9 cellular contexts compared by ENCODE assay signal in genomic region chr6:161029195-161029809, GRCh38. TPM values are rescaled to one million over a fixed set of nuclear protein-coding genes. Genes with fewer than 3 reads are reported as not detected.
DNase-seq lines count a peak whose midpoint lies in the region; ATAC-seq and TF ChIP-seq lines count a peak whose summit lies in the region.
"Had no signal": no experiment of that assay in that cellular context is flagged by ENCODE, and none has a peak within 500 bp of the region (broad histone marks: within the 10 kb centered on the region; RNA-seq: fewer than 3 reads in every experiment).

No MANE protein-coding gene starts in this region.

- peaks cover 22% of the 10 kb centered on the region for H3K4me1 ChIP-seq in Karpas-422 (ENCODE audit: low read length)

- intact Hi-C loops in Right ventricle myocardium superior (cut with DNase I) = no loop called here

- CTCF ChIA-PET in GM10248 (lab: Yijun Ruan, JAX) = interaction anchor here (0.6 to 3.6 kb wide), 11 partner anchors 9 to 342 kb away, joined by 3 to 23 read pairs (median 4); no protein-coding TSS in a partner anchor

- peak overlapping the region; percentile 49 for H3K4me2 ChIP-seq in Karpas-422 (ENCODE audit: low read depth, low read length, poor library complexity, severe bottlenecking)

- H3K9me2 ChIP-seq in Karpas-422 (replicated peaks; ENCODE audit: insufficient read depth, low read length) = no peaks in the 10 kb centered on the region

- H3K9ac ChIP-seq in Karpas-422 (ENCODE audit: low read length) = no peak overlapping the region

- no peaks in the 10 kb centered on the region for H3K9me3 ChIP-seq in Karpas-422 (ENCODE audit: low read length)
- H3K9me3 ChIP-seq: upper lobe of left lung had no signal

- H4K20me1 ChIP-seq in Karpas-422 (ENCODE audit: insufficient read depth, low read depth, low read length) = peaks cover 47% of the 10 kb centered on the region

- peak; percentile 82 for ATAC-seq in GM21619 (IDR thresholded peaks at IDR 0.05; ENCODE audit: unreplicated experiment)
- ATAC-seq in Right ventricle myocardium superior (ENCODE audit: poor library complexity) = no peak

- no peaks in the 10 kb centered on the region for H3K27me3 ChIP-seq in Karpas-422 (ENCODE audit: low read length)
- H3K27me3 ChIP-seq: upper lobe of left lung had no signal

- no peak overlapping the region for H3K27ac ChIP-seq in Karpas-422 (ENCODE audit: low read length)
- H3K27ac ChIP-seq: upper lobe of left lung had no signal

- H3K4me3 ChIP-seq in Karpas-422 (ENCODE audit: low read length) (no peak overlapping the region), foreskin fibroblast (ENCODE audit: low read depth in 1 of 2, low read length in 2 of 2) (no peak overlapping the region)
- H3K4me3 ChIP-seq: upper lobe of left lung had no signal

- H2AFZ ChIP-seq in Karpas-422 (ENCODE audit: low read length) = no peak overlapping the region

- no peaks in the 10 kb centered on the region for H3K36me3 ChIP-seq in Karpas-422 (ENCODE audit: insufficient read depth, low read length)
- H3K36me3 ChIP-seq: upper lobe of left lung had no signal

- POLR2A ChIA-PET in GM10248 (lab: Yijun Ruan, JAX) = interaction anchor here (0.7 to 1.4 kb wide), 2 partner anchors 17 to 109 kb away, joined by 3 to 5 read pairs; no protein-coding TSS in a partner anchor

- H3K79me2 ChIP-seq in Karpas-422 (ENCODE audit: low read length) = peaks cover 10% of the 10 kb centered on the region; the same call in 1 of the 2 replicates

- DNase-seq in GM10248 (ENCODE audit: extremely low spot score) (peak; percentile 52), Karpas-422 (no peak), foreskin fibroblast (peak; percentile 77 to 85), DMS153 (lab: John Stamatoyannopoulos, UW) (no peak), Right ventricle myocardium superior (no peak)
- no peak for DNase-seq in stimulated activated CD4-positive, alpha-beta T cell treated with anti-CD3 and anti-CD28 coated beads, Interleukin-2, amount 100 ng/mL, for 48 hours
- no peak for DNase-seq in activated CD4-positive, alpha-beta T cell treated with anti-CD3 and anti-CD28 coated beads, Interleukin-2, amount 50 U/mL, for 4 hours
- DNase-seq: upper lobe of left lung had no signal

- no peak for TF ChIP-seq CTCF in GM10248 (IDR thresholded peaks at IDR 0.05; ENCODE audit: control extremely low read depth, extremely low read depth, low read depth, missing control alignments)
- no peak for TF ChIP-seq CTCF in foreskin fibroblast (IDR thresholded peaks at IDR 0.05; ENCODE audit: low read depth, low read length)

RNA-seq across cellular contexts. Expression of gene MAP3K4, which starts 37.7 kb away (rescaled TPM):
- 22.4 and 29.9 TPM in 2 replicates for total RNA-seq in Karpas-422 (2014; rRNA removed; shearing (Covaris generic); ENCODE audit: low replicate concordance)
- 41.7 TPM for total RNA-seq in Right ventricle myocardium superior

Comparison
In these comparisons a context has a peak if more than half of its experiments do, and no peak if none do; other contexts are left out.
1. DNase-seq: peak in GM10248 (single experiment) and foreskin fibroblast (2 of 2); none in Karpas-422 (single experiment), DMS153 (single experiment), Right ventricle myocardium superior (single experiment), stimulated activated CD4-positive, alpha-beta T cell treated with anti-CD3 and anti-CD28 coated beads, Interleukin-2, amount 100 ng/mL, for 48 hours (0 of 2) and activated CD4-positive, alpha-beta T cell treated with anti-CD3 and anti-CD28 coated beads, Interleukin-2, amount 50 U/mL, for 4 hours (0 of 2).